ENCODE assay signal across 8 cellular contexts in the genomic region with DNA sequence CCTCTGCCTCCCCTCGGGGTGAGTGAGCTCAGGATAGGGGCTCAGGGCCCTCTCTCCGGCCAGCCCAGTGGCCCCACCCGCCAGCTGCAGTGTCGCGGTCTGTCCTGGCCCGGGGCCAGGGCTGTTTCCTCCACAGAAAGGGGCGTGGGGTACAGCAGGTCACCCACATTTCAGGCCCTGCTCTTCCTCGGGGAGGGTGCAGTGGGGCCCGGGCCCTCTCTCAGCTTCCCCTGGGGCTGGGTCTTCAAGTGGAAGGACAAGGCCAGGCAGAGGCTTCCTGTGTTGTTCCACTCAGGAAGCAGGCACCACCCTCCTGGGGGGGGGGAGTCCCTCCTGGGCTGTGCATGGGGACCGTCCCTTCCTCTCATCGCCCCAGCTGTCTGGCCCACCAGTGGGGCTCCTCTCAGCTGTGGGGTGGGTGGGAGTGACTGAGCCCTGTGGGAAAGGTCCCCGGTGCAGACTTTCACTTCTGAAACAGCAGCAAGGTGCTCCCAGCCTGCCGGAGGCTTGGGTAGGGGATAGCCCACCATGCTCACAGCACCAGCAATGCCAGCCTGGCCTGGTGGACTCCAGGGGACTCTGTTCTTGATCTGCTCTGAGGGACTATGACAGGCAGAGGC. TPM values are rescaled to one million over a fixed set of nuclear protein-coding genes. Genes with fewer than 3 reads are reported as not detected.
DNase-seq lines count a peak whose midpoint lies in the region; ATAC-seq and TF ChIP-seq lines count a peak whose summit lies in the region.

No MANE protein-coding gene starts in this region.

- H3K4me3 Mint-ChIP-seq in activated T-cell treated with anti-CD3 and anti-CD28 coated beads, Interleukin-2, amount 50 U/mL, for 4 hours, result peak overlapping the region; percentile 86
- no peak overlapping the region for H3K4me3 Mint-ChIP-seq in H9

- H3K79me2 ChIP-seq in H9 (ENCODE audit: insufficient read depth, low read length), result no peaks in the 10 kb centered on the region

- no peak overlapping the region for H2BK20ac ChIP-seq in H9 (ENCODE audit: low read depth, low read length, poor library complexity, severe bottlenecking)

- H2BK12ac ChIP-seq in H9 (ENCODE audit: insufficient read length, low read depth, low read length), result no peak overlapping the region

- no peak overlapping the region for H2BK5ac ChIP-seq in H9 (ENCODE audit: insufficient read length, low read length)

- no peak overlapping the region for H2BK120ac ChIP-seq in H9 (ENCODE audit: low read depth, low read length, poor library complexity, severe bottlenecking)

- TF ChIP-seq CTCF in left lung (IDR thresholded peaks at IDR 0.05), result no peak
- no peak for TF ChIP-seq CTCF in H9 (conservative IDR thresholded peaks at IDR 0.05)

- H3K4me1 ChIP-seq in left lung, result peaks cover 17 to 79% of the 10 kb centered on the region in 2 donors
- peaks cover 24% of the 10 kb centered on the region for H3K4me1 ChIP-seq in thymus (ENCODE audit: control insufficient read depth, insufficient read depth, low read length)
- H3K4me1 ChIP-seq in H9 (ENCODE audit: insufficient read depth, low read length), result no peaks in the 10 kb centered on the region

- H3K36me3 Mint-ChIP-seq in activated T-cell treated with anti-CD3 and anti-CD28 coated beads, Interleukin-2, amount 50 U/mL, for 4 hours (ENCODE audit: insufficient read depth), result peaks cover 17% of the 10 kb centered on the region
- H3K36me3 Mint-ChIP-seq in H9 (ENCODE audit: insufficient read depth in 1 of 3, low read depth in 3 of 3), result no peaks in the 10 kb centered on the region

- no peaks in the 10 kb centered on the region for H3K9me3 ChIP-seq in left lung
- H3K9me3 ChIP-seq in thymus (ENCODE audit: control insufficient read depth), result peaks cover 2% of the 10 kb centered on the region
- no peaks in the 10 kb centered on the region for H3K9me3 ChIP-seq in H9 (ENCODE audit: control insufficient read depth, low read depth, low read length)

- intact Hi-C loops in Right ventricle myocardium inferior (cut with DNase I), result loop anchor here (2.0 kb wide), 1 partner anchor 25 kb away; no protein-coding TSS in a partner anchor
- intact Hi-C loops in cardiac septum (cut with DNase I), result no loop called here
- intact Hi-C loops in left lung (cut with DNase I), result no loop called here

- H3K27ac Mint-ChIP-seq in H9, result no peak overlapping the region

- H3K4me2 ChIP-seq in H9 (ENCODE audit: insufficient read depth, insufficient read length, low read length), result no peak overlapping the region

- H3K56ac ChIP-seq in H9 (ENCODE audit: insufficient read length, low read depth, low read length), result no peak overlapping the region

- no peak overlapping the region for H3K14ac ChIP-seq in H9 (ENCODE audit: insufficient read depth, low read length)

- H3K79me1 ChIP-seq in H9 (ENCODE audit: insufficient read depth, low read depth, low read length, poor library complexity, severe bottlenecking), result no peaks in the 10 kb centered on the region

- H2AK5ac ChIP-seq in H9 (ENCODE audit: insufficient read length, low read length), result no peak overlapping the region

- H4K5ac ChIP-seq in H9 (ENCODE audit: insufficient read length, low read depth, low read length), result no peak overlapping the region

- H3K27ac ChIP-seq in left lung (peak overlapping the region; percentile 76 to 83), thymus (ENCODE audit: low read depth) (peak overlapping the region; percentile 13), H9 (ENCODE audit: insufficient read length, low read depth, low read length) (no peak overlapping the region)

- no peak overlapping the region for H3K9ac ChIP-seq in H9 (ENCODE audit: extremely low read depth, insufficient read length, low read length)

- H3K18ac ChIP-seq in H9 (ENCODE audit: insufficient read length, low read depth, low read length), result no peak overlapping the region

- 21% methylated on average over 13 of the region's 13 CpGs for WGBS in thymus
- no CpG with 5 or more reads among the region's 13 CpGs for WGBS in H9 (ENCODE audit: extremely low coverage, insufficient read length, low lambda C conversion rate)

- H3K27me3 ChIP-seq in left lung (peaks cover 0 to 3% of the 10 kb centered on the region in 2 donors), thymus (ENCODE audit: control insufficient read depth, insufficient read depth) (no peaks in the 10 kb centered on the region), H9 (ENCODE audit: insufficient read depth, low read length) (no peaks in the 10 kb centered on the region; the same call in 1 of the 2 replicates)

- H4K20me1 ChIP-seq in H9 (ENCODE audit: control insufficient read depth, insufficient read depth, insufficient read length), result no peaks in the 10 kb centered on the region

- peak; percentile 86 for DNase-seq in Right ventricle myocardium inferior (ENCODE audit: missing footprints)
- DNase-seq in cardiac septum (ENCODE audit: low spot score), result no peak
- peak; percentile 44 for DNase-seq in activated T-cell treated with anti-CD3 and anti-CD28 coated beads, Interleukin-2, amount 50 U/mL, for 4 hours
- peak in 1 of 2 donors; percentile 90 for DNase-seq in left lung
- no peak for DNase-seq in putamen (ENCODE audit: low spot score)
- no peak for DNase-seq in H9
- no peak for DNase-seq in cerebellar nuclear complex (lab: John Stamatoyannopoulos, UW)

- H3K36me3 ChIP-seq in left lung, result peaks cover 0 to 7% of the 10 kb centered on the region in 2 donors
- no peaks in the 10 kb centered on the region for H3K36me3 ChIP-seq in thymus (ENCODE audit: control insufficient read depth, insufficient read depth)

- H3K23me2 ChIP-seq in H9 (ENCODE audit: insufficient read length, low read depth, low read length, poor library complexity, severe bottlenecking), result no peaks in the 10 kb centered on the region

- no peak overlapping the region for H2AFZ ChIP-seq in H9 (ENCODE audit: low read length)

- no peaks in the 10 kb centered on the region for H3K9me3 Mint-ChIP-seq in activated T-cell treated with anti-CD3 and anti-CD28 coated beads, Interleukin-2, amount 50 U/mL, for 4 hours
- H3K9me3 Mint-ChIP-seq in H9, result no peaks in the 10 kb centered on the region

- no peaks in the 10 kb centered on the region for H3K27me3 Mint-ChIP-seq in activated T-cell treated with anti-CD3 and anti-CD28 coated beads, Interleukin-2, amount 50 U/mL, for 4 hours (ENCODE audit: low read depth)
- H3K27me3 Mint-ChIP-seq in H9 (ENCODE audit: low read depth), result peaks cover 10% of the 10 kb centered on the region

- no peak overlapping the region for H3K23ac ChIP-seq in H9 (ENCODE audit: insufficient read length, low read depth, low read length)

- peaks cover 72% of the 10 kb centered on the region for H3K4me1 Mint-ChIP-seq in activated T-cell treated with anti-CD3 and anti-CD28 coated beads, Interleukin-2, amount 50 U/mL, for 4 hours (ENCODE audit: low read depth)
- H3K4me1 Mint-ChIP-seq in H9, result peaks cover 15 to 29% of the 10 kb centered on the region in 2 experiments

- no peak overlapping the region for H4K91ac ChIP-seq in H9 (ENCODE audit: insufficient read length, low read depth, low read length)

- no peak overlapping the region for H4K8ac ChIP-seq in H9 (replicated peaks; ENCODE audit: insufficient read length, low read depth, low read length)

- H3T11ph ChIP-seq in H9 (ENCODE audit: low read length), result no peak overlapping the region

- H3K4me3 ChIP-seq in left lung, result peak overlapping the region in 1 of 2 donors; percentile 34
- H3K4me3 ChIP-seq in thymus (ENCODE audit: low read length), result no peak overlapping the region

- H3K4ac ChIP-seq in H9 (ENCODE audit: low read depth, low read length), result no peak overlapping the region

- ATAC-seq in Right ventricle myocardium inferior (peak; percentile 55), left lung (peak; percentile 5)
- peak; percentile 23 to 24 for ATAC-seq in activated T-cell treated with anti-CD3 and anti-CD28 coated beads, Interleukin-2, amount 50 U/mL, for 4 hours

- no peak overlapping the region for H2BK15ac ChIP-seq in H9 (ENCODE audit: low read depth, low read length)

RNA-seq across cellular contexts. Expression of a gene that starts 3.7 kb away (rescaled TPM):
- total RNA-seq in Right ventricle myocardium inferior, result 0.89 TPM
- 0.73 TPM for total RNA-seq in cardiac septum
- 10 to 100 TPM; 14.6 to 18.4 (median 16.8) TPM for total RNA-seq in activated T-cell treated with anti-CD3 and anti-CD28 coated beads, Interleukin-2, amount 50 U/mL, for 4 hours
- total RNA-seq in left lung, result 10 to 100 TPM in 1 of 2 donors, 1 to 10 TPM in 1; 1.9 to 10.4 TPM
- 7.4 TPM for polyA plus RNA-seq in thymus
- 0.20 and 0.24 TPM in 2 replicates for total RNA-seq in H9 (2021)

RNA-seq across cellular contexts. Expression of a gene that starts 40.7 kb away (rescaled TPM):
- total RNA-seq in Right ventricle myocardium inferior (3.1 TPM), cardiac septum (2.3 TPM), left lung (1 to 10 TPM; 9.4 to 9.6 TPM), H9 (2021) (57.7 and 58.5 TPM in 2 replicates)
- total RNA-seq in activated T-cell treated with anti-CD3 and anti-CD28 coated beads, Interleukin-2, amount 50 U/mL, for 4 hours, result 10 to 100 TPM; 55.1 to 72.2 (median 58.3) TPM
- polyA plus RNA-seq in thymus, result 10.7 TPM

Comparison
In these comparisons a context has a peak if more than half of its experiments do, and no peak if none do; other contexts are left out.
1. DNase-seq: peak in Right ventricle myocardium inferior (single experiment) and activated T-cell treated with anti-CD3 and anti-CD28 coated beads, Interleukin-2, amount 50 U/mL, for 4 hours (single experiment); none in cardiac septum (single experiment), putamen (single experiment), H9 (single experiment) and cerebellar nuclear complex (0 of 2).
2. ATAC-seq: peak in every context shown above with its lines; median percentile 55 in Right ventricle myocardium inferior; 24 in activated T-cell treated with anti-CD3 and anti-CD28 coated beads, Interleukin-2, amount 50 U/mL, for 4 hours; 5 in left lung.